In the genomic region with DNA sequence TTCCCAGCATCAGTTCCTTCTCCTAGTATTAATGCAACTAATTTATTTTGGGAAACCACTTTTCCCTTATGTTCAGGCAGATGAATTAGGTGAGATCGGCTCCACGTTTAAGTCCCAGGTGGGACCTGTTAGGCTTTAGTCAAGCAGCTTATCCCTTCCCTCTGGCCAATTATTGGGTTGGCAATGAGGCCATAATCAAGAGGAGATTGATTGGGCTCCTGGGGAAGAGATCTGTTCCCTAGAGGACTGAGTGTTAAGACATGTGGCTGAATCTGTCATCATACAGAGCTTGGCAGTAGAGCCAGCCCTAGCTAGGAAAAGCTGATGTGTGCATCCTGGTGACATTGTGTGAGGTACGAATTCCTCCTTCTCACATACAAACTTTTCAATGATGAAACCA, we compare ENCODE assay signal across 19 cellular contexts.
A peak's percentile ranks its signal among the peaks of the same experiment; 100 is the strongest.
DNase-seq lines count a peak whose midpoint lies in the region; FAIRE-seq and TF ChIP-seq lines count a peak whose summit lies in the region.
"Had no signal": no experiment of that assay in that cellular context is flagged by ENCODE, and none has a peak within 500 bp of the region (broad histone marks: within the 10 kb centered on the region; RNA-seq: fewer than 3 reads in every experiment).

No MANE protein-coding gene starts in this region.

- no peaks in the 10 kb centered on the region for H3K9me3 ChIP-seq in neural progenitor cell (ENCODE audit: low read depth)
- H3K9me3 ChIP-seq: BE2C had no signal

- H3K4me1 ChIP-seq in neural progenitor cell, result peaks cover 14% of the 10 kb centered on the region
- H3K4me1 ChIP-seq: BE2C had no signal

- DNase-seq in D341Med (ENCODE audit: low spot score), result peak; percentile 60
- peak; percentile 10 for DNase-seq in D721Med (ENCODE audit: insufficient read length, low spot score)
- DNase-seq in NCI-H82 (lab: John Stamatoyannopoulos, UW), result peak; percentile 95
- peak; percentile 3 for DNase-seq in neural progenitor cell (ENCODE audit: low spot score)
- no peak for DNase-seq in cerebellar cortex (ENCODE audit: low spot score)
- no peak for DNase-seq in activated CD4-positive, alpha-beta T cell treated with anti-CD3 and anti-CD28 coated beads for 1 hour
- DNase-seq: ACHN; BE2C; C1 segment of cervical spinal cord; CD4-positive, CD25-positive, alpha-beta regulatory T cell; CD8-positive, alpha-beta memory T cell; COR-L47; DMS153; DMS79; GDM1; HCEC 1CT had no signal

- H3K9ac ChIP-seq in neural progenitor cell, result no peak overlapping the region

- H2AFZ ChIP-seq in neural progenitor cell (replicated peaks), result peak overlapping the region; percentile 9
- H2AFZ ChIP-seq: GM23338 had no signal

- no peaks in the 10 kb centered on the region for H3K79me2 ChIP-seq in neural progenitor cell (ENCODE audit: low read depth)

- no peaks in the 10 kb centered on the region for H3K36me3 Mint-ChIP-seq in neural progenitor cell
- H3K36me3 Mint-ChIP-seq: CD4-positive, CD25-positive, alpha-beta regulatory T cell; CD8-positive, alpha-beta memory T cell had no signal

- H3K4me2 ChIP-seq in neural progenitor cell, result peak overlapping the region; percentile 23
- H3K4me2 ChIP-seq: GM23338 had no signal

- H3F3A ChIP-seq in neural progenitor cell (ENCODE audit: low read depth), result no peaks in the 10 kb centered on the region

- no peak overlapping the region for H3K27ac Mint-ChIP-seq in neural progenitor cell
- H3K27ac Mint-ChIP-seq: CD4-positive, CD25-positive, alpha-beta regulatory T cell; CD8-positive, alpha-beta memory T cell; GM23338 had no signal

- no peaks in the 10 kb centered on the region for H3K27me3 ChIP-seq in neural progenitor cell
- H3K27me3 ChIP-seq: BE2C had no signal

- no peaks in the 10 kb centered on the region for H3K36me3 ChIP-seq in neural progenitor cell
- H3K36me3 ChIP-seq: BE2C had no signal

- H3K9me3 Mint-ChIP-seq in neural progenitor cell, result peaks cover 23% of the 10 kb centered on the region

- H4K20me1 ChIP-seq in neural progenitor cell (ENCODE audit: low read depth), result no peaks in the 10 kb centered on the region

- H3K4me1 Mint-ChIP-seq in neural progenitor cell, result no peaks in the 10 kb centered on the region
- H3K4me1 Mint-ChIP-seq: CD4-positive, CD25-positive, alpha-beta regulatory T cell; CD8-positive, alpha-beta memory T cell; GM23338 had no signal

- H3K27me3 Mint-ChIP-seq in neural progenitor cell (ENCODE audit: insufficient read depth, low read depth), result peaks cover 4% of the 10 kb centered on the region
- H3K27me3 Mint-ChIP-seq: CD8-positive, alpha-beta memory T cell had no signal

- no peak overlapping the region for H3K27ac ChIP-seq in neural progenitor cell

- H3K4me3 Mint-ChIP-seq in neural progenitor cell, result no peak overlapping the region
- H3K4me3 Mint-ChIP-seq: CD4-positive, CD25-positive, alpha-beta regulatory T cell; CD8-positive, alpha-beta memory T cell; GM23338 had no signal

- TF ChIP-seq CTCF in D721Med (IDR thresholded peaks at IDR 0.05; ENCODE audit: insufficient read depth, missing control alignments) (no peak), neural progenitor cell (IDR thresholded peaks at IDR 0.05) (no peak)

- no peak overlapping the region for H3K4me3 ChIP-seq in neural progenitor cell
- H3K4me3 ChIP-seq: GM23338 had no signal

- peak; percentile 94 for FAIRE-seq in D721Med (lab: Jason Lieb, UNC)
- FAIRE-seq: A204.1, H54 had no signal

Comparison
In these comparisons a context has a peak if more than half of its experiments do, and no peak if none do; other contexts are left out.
1. DNase-seq: peak in D341Med (single experiment), D721Med (single experiment), NCI-H82 (single experiment) and neural progenitor cell (single experiment); none in cerebellar cortex (single experiment) and activated CD4-positive, alpha-beta T cell treated with anti-CD3 and anti-CD28 coated beads for 1 hour (single experiment).